5 cellular contexts compared by ENCODE assay signal in genomic region chr20:43655176-43655575, GRCh38. TPM values are rescaled to one million over a fixed set of nuclear protein-coding genes. Genes with fewer than 3 reads are reported as not detected.
DNase-seq lines count a peak whose midpoint lies in the region; ATAC-seq, FAIRE-seq and TF ChIP-seq lines count a peak whose summit lies in the region.
"Not testable (repeated sequence)": the region's sequence is repeated elsewhere in the genome, so short reads cannot be mapped to it uniquely, and the experiment has no call there.

No MANE protein-coding gene starts in this region.

- not testable (repeated sequence) for H3K27me3 Mint-ChIP-seq in Caco-2 (ENCODE audit: insufficient read depth, unreplicated experiment); chondrocyte (ENCODE audit: low read depth)

- not testable (repeated sequence) for TF ChIP-seq POLR2A in HepG2 (IDR thresholded peaks at IDR 0.05; ENCODE audit: insufficient read depth in 1 of 2, low read depth in 2 of 2, low read length in 2 of 2)

- H3K79me2 ChIP-seq in HepG2 (ENCODE audit: insufficient read depth, low read length) = not testable (repeated sequence)

- H3K4me3 ChIP-seq in Caco-2 (ENCODE audit: low read depth, low read length); HepG2 (replicated peaks in 1 of 3; ENCODE audit: insufficient read depth in 1 of 3, low read depth in 2 of 3, low read length in 3 of 3): not testable (repeated sequence)

- not testable (repeated sequence) for TF ChIP-seq EP300 in HepG2 (IDR thresholded peaks at IDR 0.05; ENCODE audit: low read depth in 2 of 2, low read length in 2 of 2); HepG2 (CRISPR knock-in tag; IDR thresholded peaks at IDR 0.05; ENCODE audit: borderline replicate concordance)

- not testable (repeated sequence) for TF ChIP-seq CTCF in Caco-2 (IDR thresholded peaks at IDR 0.05; ENCODE audit: insufficient read depth in 1 of 2, low read depth in 1 of 2, low read length in 1 of 2, severe bottlenecking in 1 of 2, unreplicated experiment in 1 of 2); chondrocyte (IDR thresholded peaks at IDR 0.05); HepG2 (CRISPR knock-in tag; IDR thresholded peaks at IDR 0.05)

- not testable (repeated sequence) for ATAC-seq in HepG2

- not testable (repeated sequence) for H3K27ac ChIP-seq in HepG2 (ENCODE audit: extremely low read length, insufficient read depth, low read length)

- in situ Hi-C loops in HepG2 (cut with HindIII; ENCODE audit: extremely low pct_ligation_motif_present, low pct_unique_long_range_greater_than_20kb) = not testable (repeated sequence)

- H3K27me3 ChIP-seq in Caco-2 (replicated peaks; ENCODE audit: control insufficient read depth, insufficient read depth, low read length); HepG2 (ENCODE audit: control insufficient read depth in 1 of 2, insufficient read depth in 2 of 2, low read length in 2 of 2): not testable (repeated sequence)

- not testable (repeated sequence) for TF ChIP-seq RAD21 in HepG2 (CRISPR knock-in tag; IDR thresholded peaks at IDR 0.05)

- POLR2A ChIA-PET in Caco-2 (lab: Charles Lee); HepG2 (lab: Yijun Ruan, JAX): not testable (repeated sequence)

- not testable (repeated sequence) for H2AFZ ChIP-seq in HepG2 (ENCODE audit: low read length)

- H3K4me3 Mint-ChIP-seq in Caco-2 (ENCODE audit: unreplicated experiment); chondrocyte (ENCODE audit: unreplicated experiment): not testable (repeated sequence)

- not testable (repeated sequence) for H3K9me3 Mint-ChIP-seq in Caco-2 (ENCODE audit: unreplicated experiment); chondrocyte (ENCODE audit: low read depth)

- peak overlapping the region; percentile 100 for H3K27ac Mint-ChIP-seq in Caco-2 (ENCODE audit: unreplicated experiment)
- H3K27ac Mint-ChIP-seq in chondrocyte (ENCODE audit: unreplicated experiment) = not testable (repeated sequence)

- CTCF ChIA-PET in Caco-2 (lab: Charles Lee); HepG2 (lab: Yijun Ruan, JAX; ENCODE audit: low intra/inter-chr PET ratio, low total read pairs): not testable (repeated sequence)

- intact Hi-C loops in Caco-2 (cut with micrococcal nuclease; ENCODE audit: unreplicated experiment); HepG2 (cut with micrococcal nuclease; ENCODE audit: unreplicated experiment); posterior vena cava (cut with DNase I): not testable (repeated sequence)

- not testable (repeated sequence) for FAIRE-seq in HepG2 (lab: Jason Lieb, UNC)

- H3K36me3 Mint-ChIP-seq in Caco-2 (ENCODE audit: insufficient read depth, unreplicated experiment) = peaks cover 23% of the 10 kb centered on the region
- H3K36me3 Mint-ChIP-seq in chondrocyte (ENCODE audit: low read depth) = not testable (repeated sequence)

- H3K9ac ChIP-seq in HepG2 (ENCODE audit: insufficient read depth, low read depth, low read length) = not testable (repeated sequence)

- H3K4me2 ChIP-seq in HepG2 (ENCODE audit: low read depth, low read length) = not testable (repeated sequence)

- not testable (repeated sequence) for H3K36me3 ChIP-seq in Caco-2 (ENCODE audit: control insufficient read depth, insufficient read depth, low read length); HepG2 (replicated peaks in 1 of 2; ENCODE audit: control insufficient read depth in 1 of 2, insufficient read depth in 2 of 2, low read length in 2 of 2)

- BruUV-seq in Caco-2 (replicated peaks; lab: Mats Ljungman, UMichigan); HepG2 (replicated peaks; lab: Mats Ljungman, UMichigan): not testable (repeated sequence)

- WGBS in HepG2 (ENCODE audit: low lambda C conversion rate) = 81% methylated on average over 6 of the region's 6 CpGs

- H4K20me1 ChIP-seq in HepG2 (ENCODE audit: insufficient read depth, low read length) = not testable (repeated sequence)

- not testable (repeated sequence) for DNase-seq in Caco-2; HepG2 (ENCODE audit: low spot score)
- peak; percentile 27 for DNase-seq in activated effector memory CD4-positive, alpha-beta T cell treated with anti-CD3 and anti-CD28 coated beads, Interleukin-2, amount 50 U/mL, for 16 hours
- DNase-seq in chondrocyte (ENCODE audit: low spot score) (peak; percentile 21), posterior vena cava (ENCODE audit: low spot score) (peak; percentile 2)

- not testable (repeated sequence) for H3K9me3 ChIP-seq in Caco-2; HepG2 (ENCODE audit: low read length)

- H3K4me1 ChIP-seq in Caco-2 (peaks cover 31% of the 10 kb centered on the region), HepG2 (ENCODE audit: insufficient read depth, low read length) (peaks cover 60% of the 10 kb centered on the region)

- H3K4me1 Mint-ChIP-seq in Caco-2 (ENCODE audit: low read depth, unreplicated experiment) = not testable (repeated sequence)
- peaks cover 18% of the 10 kb centered on the region for H3K4me1 Mint-ChIP-seq in chondrocyte (ENCODE audit: low read depth)

TF ChIP-seq in HepG2, 621 proteins besides CTCF, POLR2A, EP300 and RAD21:
- 0 out of 2 replicates have a peak, but pooled peaks have one; percentile 21 for TF ChIP-seq ZNF121 (CRISPR knock-in tag; IDR thresholded peaks at IDR 0.05)

RNA-seq across cellular contexts. Expression of gene MYBL2, which starts 11.7 kb away (rescaled TPM):
- total RNA-seq in Caco-2 (2022) = 318 and 345 TPM in 2 replicates
- total RNA-seq in chondrocyte = 14.6 to 16.8 TPM (median 15.7 TPM) in 3 replicates
- total RNA-seq in HepG2 (2016; rRNA removed; fragmentation: Illumina TruSeq; extraction: Trizol) = 66.2 and 76.9 TPM in 2 replicates
- 59.0 and 62.0 TPM in 2 replicates for total RNA-seq in HepG2 (2016; cell fraction: cytosol; rRNA removed; fragmentation: Illumina TruSeq; extraction: Trizol; ENCODE audit: low read depth)
- 56.5 and 69.8 TPM in 2 replicates for total RNA-seq in HepG2 (2016; cell fraction: insoluble cytoplasmic fraction; rRNA removed; fragmentation: Illumina TruSeq; extraction: Trizol)
- 143 and 144 TPM in 2 replicates for total RNA-seq in HepG2 (2016; cell fraction: membrane; rRNA removed; fragmentation: Illumina TruSeq; extraction: Trizol)
- total RNA-seq in HepG2 (2016; cell fraction: nucleus; rRNA removed; fragmentation: Illumina TruSeq; extraction: Trizol) = 31.9 and 37.0 TPM in 2 replicates
- 8.7 and 11.9 TPM in 2 replicates for polyA plus RNA-seq in HepG2 (2011; rRNA removed)
- 8.2 and 15.1 TPM in 2 replicates for polyA plus RNA-seq in HepG2 (2011; cell fraction: cytosol; rRNA removed)
- polyA plus RNA-seq in HepG2 (2011; cell fraction: nucleus; rRNA removed) = 11.9 and 16.1 TPM in 2 replicates
- 13.6 and 29.5 TPM in 2 replicates for polyA plus RNA-seq in HepG2 (2012)
- 102 and 115 TPM in 2 replicates for polyA plus RNA-seq in HepG2 (2016; cell fraction: cytosol; fragmentation: Illumina TruSeq; extraction: Trizol; ENCODE audit: low read depth)
- 97.7 and 135 TPM in 2 replicates for polyA plus RNA-seq in HepG2 (2016; cell fraction: insoluble cytoplasmic fraction; fragmentation: Illumina TruSeq; extraction: Trizol; ENCODE audit: low read depth)
- 207 and 227 TPM in 2 replicates for polyA plus RNA-seq in HepG2 (2016; cell fraction: membrane; fragmentation: Illumina TruSeq; extraction: Trizol; ENCODE audit: low read depth)
- 95.0 and 101 TPM in 2 replicates for polyA plus RNA-seq in HepG2 (2016; cell fraction: nucleus; fragmentation: Illumina TruSeq; extraction: Trizol; ENCODE audit: insufficient read depth, low read depth)
- polyA minus RNA-seq in HepG2 (2011; rRNA and poly(A)+ RNA removed; ENCODE audit: low replicate concordance) = 22.9 and 110 TPM in 2 replicates
- 11.1 and 17.9 TPM in 2 replicates for polyA minus RNA-seq in HepG2 (2011; cell fraction: cytosol; rRNA and poly(A)+ RNA removed)
- polyA minus RNA-seq in HepG2 (2011; cell fraction: nucleus; rRNA and poly(A)+ RNA removed) = 5.3 and 8.1 TPM in 2 replicates
- under 1 TPM; 0.24 to 0.60 TPM for total RNA-seq in posterior vena cava
